Comparison of ENCODE assay signal across 14 cellular contexts in the genomic region with DNA sequence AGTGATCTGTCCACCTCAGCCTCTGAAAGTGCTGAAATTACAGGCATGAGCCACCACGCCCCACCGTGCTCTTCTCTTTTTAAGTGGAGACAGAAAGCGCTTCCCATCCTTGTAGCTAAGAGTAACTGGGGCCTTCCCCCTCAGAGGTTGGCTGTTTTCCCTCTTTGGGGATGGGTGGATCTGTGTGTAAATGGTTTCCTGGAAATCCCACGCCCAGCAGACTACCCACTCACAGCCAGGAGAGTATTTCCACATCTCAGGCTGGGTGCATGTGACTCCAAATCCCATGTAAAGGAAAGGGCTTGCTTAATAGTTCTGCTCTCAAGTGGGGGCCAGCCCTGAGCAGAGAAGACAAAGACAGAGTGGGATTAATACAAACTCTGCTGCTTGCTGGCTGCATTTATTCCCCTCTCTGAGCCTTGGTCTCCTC. TPM values are rescaled to one million over a fixed set of nuclear protein-coding genes. Genes with fewer than 3 reads are reported as not detected.
A peak's percentile ranks its signal among the peaks of the same experiment; 100 is the strongest.
DNase-seq lines count a peak whose midpoint lies in the region; ATAC-seq and TF ChIP-seq lines count a peak whose summit lies in the region.
"Had no signal": no experiment of that assay in that cellular context is flagged by ENCODE, and none has a peak within 500 bp of the region (broad histone marks: within the 10 kb centered on the region; RNA-seq: fewer than 3 reads in every experiment).

No MANE protein-coding gene starts in this region.

- peak overlapping the region; percentile 90 for H3K9ac ChIP-seq in adipocyte (ENCODE audit: low read length)

- H3K36me3 Mint-ChIP-seq in type B pancreatic cell = peaks cover 5% of the 10 kb centered on the region
- H3K36me3 Mint-ChIP-seq: CD14-positive monocyte had no signal

- TF ChIP-seq CTCF in AG09309 (IDR thresholded peaks at IDR 0.05; ENCODE audit: control insufficient read depth, insufficient read depth, low read depth, low read length, missing control alignments) = no peak
- no peak for TF ChIP-seq CTCF in retinal pigment epithelial cell (conservative IDR thresholded peaks at IDR 0.05; ENCODE audit: low read depth, low read length)
- TF ChIP-seq CTCF in type B pancreatic cell (conservative IDR thresholded peaks at IDR 0.05) = no peak

- no peak overlapping the region for H3K27ac Mint-ChIP-seq in type B pancreatic cell
- H3K27ac Mint-ChIP-seq: CD14-positive monocyte; stimulated activated naive CD8-positive, alpha-beta T cell treated with anti-CD3 and anti-CD28 coated beads, Interleukin-15, Interleukin-2, amounts not matched to agents 100 ng/mL and 50 ng/mL, for 24 hours had no signal

- H3K9me3 ChIP-seq in adipocyte (ENCODE audit: control insufficient read depth, low read length) = no peaks in the 10 kb centered on the region

- peak; percentile 92 for DNase-seq in AG09309 (ENCODE audit: low read depth)
- peak; percentile 92 for DNase-seq in adipocyte (ENCODE audit: low read depth)
- DNase-seq in Right ventricle myocardium superior = peak; percentile 75
- peak; percentile 57 for DNase-seq in retinal pigment epithelial cell (ENCODE audit: low read depth)
- no peak for DNase-seq in stimulated activated naive CD8-positive, alpha-beta T cell treated with anti-CD3 and anti-CD28 coated beads, Interleukin-15, Interleukin-2, amounts not matched to agents 100 U/mL and 50 U/mL, for 24 hours
- DNase-seq in NCI-H2227 treated with DMSO at 0.1 percent for 48 hours (lab: John Stamatoyannopoulos, UW) = no peak
- DNase-seq in type B pancreatic cell (ENCODE audit: extremely low spot score, unreplicated experiment) = no peak
- DNase-seq: midbrain; NCI-H1048; NCI-H748 treated with DMSO at 0.1 percent for 48 hours; stimulated activated CD4-positive, alpha-beta T cell treated with anti-CD3 and anti-CD28 coated beads, Interleukin-15, amount 100 ng/mL, for 24 hours had no signal

- intact Hi-C loops in Right ventricle myocardium superior (cut with DNase I) = no loop called here

- no peaks in the 10 kb centered on the region for H3K27me3 ChIP-seq in adipocyte (replicated peaks; ENCODE audit: control insufficient read depth, insufficient read depth, low read length)

- peak; percentile 88 for ATAC-seq in Right ventricle myocardium superior (ENCODE audit: poor library complexity)
- ATAC-seq in GM18502 (IDR thresholded peaks at IDR 0.05; ENCODE audit: poor library complexity, unreplicated experiment) = no peak
- no peak for ATAC-seq in stimulated activated naive CD8-positive, alpha-beta T cell treated with anti-CD3 and anti-CD28 coated beads, Interleukin-15, Interleukin-2, amounts not matched to agents 100 U/mL and 50 U/mL, for 24 hours

- H3K4me3 ChIP-seq in AG09309 (ENCODE audit: control insufficient read depth, low read depth, low read length) (no peak overlapping the region), adipocyte (ENCODE audit: low read length) (peak overlapping the region; percentile 81), retinal pigment epithelial cell (ENCODE audit: low read length) (no peak overlapping the region)

- no peaks in the 10 kb centered on the region for H3K9me3 Mint-ChIP-seq in type B pancreatic cell
- H3K9me3 Mint-ChIP-seq: CD14-positive monocyte; stimulated activated naive CD8-positive, alpha-beta T cell treated with anti-CD3 and anti-CD28 coated beads, Interleukin-15, Interleukin-2, amounts not matched to agents 100 ng/mL and 50 ng/mL, for 24 hours had no signal

- H3K27me3 Mint-ChIP-seq in type B pancreatic cell = no peaks in the 10 kb centered on the region
- H3K27me3 Mint-ChIP-seq: stimulated activated naive CD8-positive, alpha-beta T cell treated with anti-CD3 and anti-CD28 coated beads, Interleukin-15, Interleukin-2, amounts not matched to agents 100 ng/mL and 50 ng/mL, for 24 hours had no signal

- H3K36me3 ChIP-seq in adipocyte (ENCODE audit: control insufficient read depth, insufficient read depth, low read length, severe bottlenecking) = peaks cover 30% of the 10 kb centered on the region

- peaks cover 40% of the 10 kb centered on the region for H3K4me1 ChIP-seq in adipocyte (ENCODE audit: control insufficient read depth, insufficient read depth, low read length)

- H3K4me1 Mint-ChIP-seq in type B pancreatic cell (ENCODE audit: unreplicated experiment) = no peaks in the 10 kb centered on the region

- no peak overlapping the region for H3K4me3 Mint-ChIP-seq in type B pancreatic cell
- H3K4me3 Mint-ChIP-seq: CD14-positive monocyte; stimulated activated naive CD8-positive, alpha-beta T cell treated with anti-CD3 and anti-CD28 coated beads, Interleukin-15, Interleukin-2, amounts not matched to agents 100 ng/mL and 50 ng/mL, for 24 hours had no signal

RNA-seq across cellular contexts. Expression of a gene that starts 19.6 kb away (rescaled TPM):
- 72.7 TPM for total RNA-seq in Right ventricle myocardium superior
- total RNA-seq in type B pancreatic cell (ENCODE audit: low replicate concordance) = 8.8 and 9.2 TPM in 2 replicates

RNA-seq across cellular contexts. Expression of a gene that starts 39.9 kb away (rescaled TPM):
- total RNA-seq in Right ventricle myocardium superior (44.6 TPM), type B pancreatic cell (ENCODE audit: low replicate concordance) (41.9 and 65.7 TPM in 2 replicates)

Comparison
In these comparisons a context has a peak if more than half of its experiments do, and no peak if none do; other contexts are left out.
1. DNase-seq: peak in AG09309 (single experiment), adipocyte (single experiment), Right ventricle myocardium superior (single experiment) and retinal pigment epithelial cell (single experiment); none in stimulated activated naive CD8-positive, alpha-beta T cell treated with anti-CD3 and anti-CD28 coated beads, Interleukin-15, Interleukin-2, amounts not matched to agents 100 U/mL and 50 U/mL, for 24 hours (single experiment), NCI-H2227 treated with DMSO at 0.1 percent for 48 hours (single experiment) and type B pancreatic cell (single experiment).